ENCODE assay signal across 10 cellular contexts in the genomic region with DNA sequence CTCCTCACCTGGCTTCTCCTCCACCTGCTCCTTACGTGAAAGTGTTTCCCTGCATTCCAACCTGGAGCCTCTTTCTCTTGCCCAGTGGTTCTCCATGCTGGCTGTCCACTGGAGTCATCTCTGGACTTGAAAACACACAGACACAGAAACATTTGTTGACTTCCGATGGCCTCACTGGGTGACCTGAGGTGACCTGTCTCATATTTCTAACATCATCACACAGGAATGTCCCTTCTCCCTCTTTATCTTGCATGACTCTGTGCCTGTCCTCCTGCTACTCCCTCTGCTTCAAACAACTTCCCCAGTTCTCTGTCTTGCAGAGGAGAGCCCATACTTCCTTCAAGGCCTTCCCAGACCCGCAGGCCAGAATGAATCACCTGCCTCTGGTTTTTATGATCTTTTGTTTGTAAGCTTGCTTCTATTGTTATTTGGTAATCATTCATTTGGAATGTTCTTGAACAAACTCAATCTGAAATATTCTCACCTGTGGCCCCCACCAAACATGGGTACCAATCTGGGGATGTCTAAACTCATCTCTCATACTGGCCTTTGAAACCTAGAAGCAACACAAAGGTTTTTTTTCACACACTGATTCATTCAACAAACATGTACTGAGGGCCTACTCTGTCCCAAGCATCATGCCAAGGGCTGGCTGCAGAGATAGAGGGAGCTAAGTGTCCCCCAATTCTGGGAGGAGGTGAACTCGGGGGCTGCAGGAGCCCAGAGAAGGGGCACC. TPM values are rescaled to one million over a fixed set of nuclear protein-coding genes. Genes with fewer than 3 reads are reported as not detected.
DNase-seq lines count a peak whose midpoint lies in the region; ATAC-seq and TF ChIP-seq lines count a peak whose summit lies in the region.
"Had no signal": no experiment of that assay in that cellular context is flagged by ENCODE, and none has a peak within 500 bp of the region (broad histone marks: within the 10 kb centered on the region; RNA-seq: fewer than 3 reads in every experiment).

No MANE protein-coding gene starts in this region.

- H3K4me3 ChIP-seq in PC-3 (ENCODE audit: low read length): no peak overlapping the region

- peaks cover 4% of the 10 kb centered on the region for H3F3A ChIP-seq in PC-3 (ENCODE audit: low read length, unreplicated experiment)

- no peak for TF ChIP-seq CTCF in PC-3 (conservative IDR thresholded peaks at IDR 0.05; ENCODE audit: low read depth, low read length)

- H2AFZ ChIP-seq in PC-3 (ENCODE audit: low read length): no peak overlapping the region

- H3K4me2 ChIP-seq in PC-3 (ENCODE audit: low read length): peak overlapping the region; percentile 42

- H3K27me3 ChIP-seq in PC-3 (ENCODE audit: low read length): no peaks in the 10 kb centered on the region

- intact Hi-C loops in PC-3 (cut with micrococcal nuclease): loop anchor here (5.0 kb wide), 2 partner anchors 38 to 103 kb away; no protein-coding TSS in a partner anchor

- no TSS peak for BruUV-seq in PC-3 (replicated peaks; lab: Mats Ljungman, UMichigan)

- H3K36me3 ChIP-seq in PC-3 (ENCODE audit: low read depth, low read length): no peaks in the 10 kb centered on the region

- peak overlapping the region; percentile 69 for H3K27ac ChIP-seq in PC-3 (ENCODE audit: low read length)

- H3K9me2 ChIP-seq in PC-3 (replicated peaks; ENCODE audit: low read length): no peaks in the 10 kb centered on the region

- H3K4me1 ChIP-seq in PC-3 (ENCODE audit: insufficient read depth, low read length): peaks cover 61% of the 10 kb centered on the region

- POLR2A ChIA-PET in PC-3 (lab: Charles Lee; ENCODE audit: unreplicated experiment): no interaction called here

- DNase-seq in DMS53 treated with DMSO at 0.1 percent for 48 hours (lab: John Stamatoyannopoulos, UW; ENCODE audit: unreplicated experiment): peak; percentile 35
- DNase-seq in PC-3: peak; percentile 95
- DNase-seq in myocyte (ENCODE audit: low read depth): peak; percentile 59
- DNase-seq in activated CD4-positive, alpha-beta T cell treated with anti-CD3 and anti-CD28 coated beads, Interleukin-2, amount 50 U/mL, for 48 hours: no peak
- DNase-seq in MV-4-11 (lab: John Stamatoyannopoulos, UW): no peak
- DNase-seq: activated naive CD8-positive, alpha-beta T cell treated with anti-CD3 and anti-CD28 coated beads, Interleukin-2, amount 50 U/mL, for 24 hours; stimulated activated CD4-positive, alpha-beta T cell treated with anti-CD3 and anti-CD28 coated beads, Interleukin-4, amount 100 ng/mL, for 4 hours had no signal

- H4K20me1 ChIP-seq in PC-3 (ENCODE audit: low read length): no peaks in the 10 kb centered on the region

- H3K9ac ChIP-seq in PC-3 (ENCODE audit: low read length): no peak overlapping the region

- peak; percentile 93 for ATAC-seq in PC-3
- ATAC-seq in esophagus mucosa: peak; percentile 82
- ATAC-seq in HG02678 (IDR thresholded peaks at IDR 0.05; ENCODE audit: unreplicated experiment): no peak
- no peak for ATAC-seq in HG02885 (IDR thresholded peaks at IDR 0.05; ENCODE audit: poor library complexity, unreplicated experiment)
- ATAC-seq: activated naive CD8-positive, alpha-beta T cell treated with anti-CD3 and anti-CD28 coated beads, Interleukin-2, amount 50 U/mL, for 24 hours had no signal

- CTCF ChIA-PET in PC-3 (lab: Charles Lee): no interaction called here

- no peaks in the 10 kb centered on the region for H3K9me3 ChIP-seq in PC-3 (ENCODE audit: low read length)

- H3K79me2 ChIP-seq in PC-3 (ENCODE audit: low read length): no peaks in the 10 kb centered on the region

RNA-seq across cellular contexts. Expression of gene RIN3, which starts 9.7 kb away (rescaled TPM):
- total RNA-seq in PC-3 (2014; rRNA removed): 4.8 and 6.2 TPM in 2 replicates
- total RNA-seq in esophagus mucosa: 5.4 TPM
- total RNA-seq in myocyte: 0.51 and 0.83 TPM in 2 replicates
- 3.1 TPM for polyA plus RNA-seq in myocyte (2012)

Comparison
In these comparisons a context has a peak if more than half of its experiments do, and no peak if none do; other contexts are left out.
1. DNase-seq: peak in DMS53 treated with DMSO at 0.1 percent for 48 hours (single experiment), PC-3 (single experiment) and myocyte (single experiment); none in activated CD4-positive, alpha-beta T cell treated with anti-CD3 and anti-CD28 coated beads, Interleukin-2, amount 50 U/mL, for 48 hours (0 of 2) and MV-4-11 (single experiment).
2. ATAC-seq: peak in PC-3 (single experiment) and esophagus mucosa (single experiment); none in HG02678 (single experiment) and HG02885 (single experiment).